In the genomic region with DNA sequence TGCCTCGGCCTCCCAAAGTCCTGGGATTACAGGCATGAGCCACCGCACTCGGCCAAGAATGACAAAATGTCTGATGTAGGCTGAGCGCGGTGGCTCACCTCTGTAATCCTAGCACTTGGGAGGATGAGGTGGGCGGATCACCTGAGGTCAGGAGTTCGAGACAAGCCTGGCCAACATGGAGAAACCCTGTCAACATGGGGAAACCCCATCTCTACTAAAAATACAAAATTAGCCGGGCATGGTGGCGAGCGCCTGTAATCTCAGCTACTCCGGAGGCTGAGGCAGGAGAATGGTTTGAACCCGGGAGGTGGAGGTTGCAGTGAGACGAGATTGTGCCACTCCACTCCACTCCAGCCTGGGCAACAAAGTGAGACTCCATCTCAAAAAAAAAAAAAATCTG, we compare ENCODE assay signal across 7 cellular contexts. TPM values are rescaled to one million over a fixed set of nuclear protein-coding genes. Genes with fewer than 3 reads are reported as not detected.
DNase-seq lines count a peak whose midpoint lies in the region; ATAC-seq and TF ChIP-seq lines count a peak whose summit lies in the region.
"Not testable (repeated sequence)": the region's sequence is repeated elsewhere in the genome, so short reads cannot be mapped to it uniquely, and the experiment has no call there.

No MANE protein-coding gene starts in this region.

- TF ChIP-seq POLR2A in stomach (IDR thresholded peaks at IDR 0.05): not testable (repeated sequence)

- peak overlapping the region; percentile 31 for H3K4me3 ChIP-seq in GM06990 (replicated peaks; ENCODE audit: low read depth, low read length)
- H3K4me3 ChIP-seq in KMS-11 (IDR thresholded peaks at IDR 0.05; ENCODE audit: insufficient read depth, low read depth, low read length); SU-DHL-6 (ENCODE audit: insufficient read depth, low read length, poor library complexity, severe bottlenecking); colonic mucosa; stomach: not testable (repeated sequence)
- peak overlapping the region in 1 of 2 donors; percentile 17 for H3K4me3 ChIP-seq in left lung

- peaks cover 14% of the 10 kb centered on the region; the same call in 1 of the 2 replicates for H3K79me2 ChIP-seq in KMS-11 (ENCODE audit: insufficient read depth, low read depth)
- H3K79me2 ChIP-seq in SU-DHL-6 (ENCODE audit: insufficient read depth, low read length): peaks cover 17% of the 10 kb centered on the region

- not testable (repeated sequence) for TF ChIP-seq EP300 in stomach (IDR thresholded peaks at IDR 0.05)

- intact Hi-C loops in colonic mucosa (cut with DNase I); left lung (cut with DNase I); posterior vena cava (cut with DNase I); stomach (cut with DNase I; ENCODE audit: low total_unique reads): not testable (repeated sequence)

- H3K4me1 ChIP-seq in KMS-11 (ENCODE audit: low read depth, poor library complexity, severe bottlenecking) (peaks cover 22% of the 10 kb centered on the region), left lung (peaks cover 0 to 36% of the 10 kb centered on the region in 2 donors), stomach (peaks cover 18 to 29% (median 21%) of the 10 kb centered on the region in 4 donors)
- H3K4me1 ChIP-seq in colonic mucosa: not testable (repeated sequence)

- H2AFZ ChIP-seq in KMS-11 (ENCODE audit: low read depth): peak overlapping the region; percentile 41; the same call in 1 of the 2 replicates
- H2AFZ ChIP-seq in SU-DHL-6 (ENCODE audit: low read depth, low read length, severe bottlenecking): not testable (repeated sequence)

- H3K9me2 ChIP-seq in SU-DHL-6 (replicated peaks; ENCODE audit: insufficient read depth, low read length): not testable (repeated sequence)

- not testable (repeated sequence) for H4K20me1 ChIP-seq in KMS-11 (ENCODE audit: insufficient read depth); SU-DHL-6 (ENCODE audit: low read depth, low read length)

- 94 to 96% (median 95%) methylated on average over 13 of the region's 13 CpGs for WGBS in stomach, 5 donors

- H3K4me2 ChIP-seq in KMS-11: not testable (repeated sequence)
- peak overlapping the region; percentile 85 for H3K4me2 ChIP-seq in SU-DHL-6 (ENCODE audit: low read depth, low read length, poor library complexity, severe bottlenecking)

- H3F3A ChIP-seq in SU-DHL-6 (ENCODE audit: insufficient read depth): peaks cover 71% of the 10 kb centered on the region

- DNase-seq in GM06990 (ENCODE audit: extremely low read depth, insufficient read length); colonic mucosa; left lung: not testable (repeated sequence)
- DNase-seq in posterior vena cava (ENCODE audit: low spot score): peak; percentile 38
- peak; percentile 13 for DNase-seq in stomach

- H3K27ac ChIP-seq in KMS-11 (peak overlapping the region; percentile 34; the same call in 1 of the 2 replicates), SU-DHL-6 (ENCODE audit: low read depth, low read length) (peak overlapping the region; percentile 98), colonic mucosa (peak overlapping the region; percentile 19), left lung (peak overlapping the region; percentile 39 to 98), stomach (peak overlapping the region in 2 of 5 donors; percentile 92 to 97)

- H3K9me3 ChIP-seq in SU-DHL-6 (ENCODE audit: insufficient read depth, low read length); colonic mucosa; left lung; stomach: not testable (repeated sequence)

- not testable (repeated sequence) for H3K36me3 ChIP-seq in GM06990 (ENCODE audit: control insufficient read depth, insufficient read depth, low read length); KMS-11 (ENCODE audit: insufficient read depth); SU-DHL-6 (ENCODE audit: low read length); colonic mucosa; left lung; stomach

- not testable (repeated sequence) for H3K27me3 ChIP-seq in GM06990 (replicated peaks; ENCODE audit: control insufficient read depth, insufficient read depth, low read length); KMS-11 (ENCODE audit: insufficient read depth, low read depth); SU-DHL-6 (ENCODE audit: low read length); colonic mucosa; left lung; stomach

- H3K9ac ChIP-seq in KMS-11; colonic mucosa (ENCODE audit: low read depth in 2 of 2, low read length in 2 of 2): not testable (repeated sequence)
- peak overlapping the region; percentile 45 for H3K9ac ChIP-seq in SU-DHL-6 (ENCODE audit: low read length)

- ATAC-seq in left lung: not testable (repeated sequence)

- TF ChIP-seq CTCF in GM06990 (IDR thresholded peaks at IDR 0.05; ENCODE audit: insufficient read depth, low read length, poor library complexity, severe bottlenecking); KMS-11 (conservative IDR thresholded peaks at IDR 0.05; ENCODE audit: low read depth, low read length); SU-DHL-6 (IDR thresholded peaks at IDR 0.05; ENCODE audit: insufficient read depth, low read length, poor library complexity, severe bottlenecking); colonic mucosa (IDR thresholded peaks at IDR 0.05); left lung (IDR thresholded peaks at IDR 0.05); stomach (IDR thresholded peaks at IDR 0.05): not testable (repeated sequence)

RNA-seq across cellular contexts. Expression of a gene that starts 2.9 kb away (rescaled TPM):
- total RNA-seq in colonic mucosa: 10 to 100 TPM; 18.6 to 18.9 TPM
- 10 to 100 TPM; 19.8 to 38.5 TPM for total RNA-seq in left lung
- total RNA-seq in posterior vena cava: 10 to 100 TPM; 16.7 to 23.6 TPM
- total RNA-seq in stomach: 10 to 100 TPM in 1 of 5 donors, 1 to 10 TPM in 4; 1.8 to 18.7 (median 7.0) TPM
- polyA plus RNA-seq in stomach: 10 to 100 TPM; 11.5 to 15.0 (median 13.0) TPM

RNA-seq across cellular contexts. Expression of a gene that starts 46.2 kb away (rescaled TPM):
- 1 to 10 TPM; 4.4 to 5.6 TPM for total RNA-seq in colonic mucosa
- 10 to 100 TPM; 23.3 to 46.1 TPM for total RNA-seq in left lung
- total RNA-seq in posterior vena cava: 10 to 100 TPM; 18.8 to 28.1 TPM
- total RNA-seq in stomach: 10 to 100 TPM in 1 of 5 donors, 1 to 10 TPM in 3, not detected in 1; 4.6 to 28.7 (median 8.4) TPM
- polyA plus RNA-seq in stomach: 10 to 100 TPM in 1 of 3 donors, 1 to 10 TPM in 2; 1.8 to 10.0 (median 6.1) TPM
